Comparison of ENCODE assay signal across 12 cellular contexts in the genomic region with DNA sequence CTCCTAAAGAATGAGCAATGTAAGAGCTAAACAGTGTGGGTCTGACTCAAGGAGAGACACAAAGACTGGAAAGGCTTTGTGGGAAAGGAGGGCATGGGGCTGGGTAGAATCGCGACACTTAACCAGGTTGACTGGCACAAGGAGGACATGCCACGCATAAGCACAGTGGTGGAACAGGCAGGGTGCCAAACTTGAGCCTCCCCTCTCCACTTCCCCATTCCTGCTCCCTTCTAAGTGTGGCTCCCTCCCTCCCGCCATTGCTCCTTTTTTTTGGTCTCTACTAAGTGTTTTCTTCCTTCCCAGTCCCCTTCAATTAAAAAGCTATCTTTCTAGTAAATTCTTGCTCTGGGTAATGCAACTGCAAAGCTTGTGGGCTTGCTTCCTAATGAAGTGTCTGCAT. TPM values are rescaled to one million over a fixed set of nuclear protein-coding genes. Genes with fewer than 3 reads are reported as not detected.
DNase-seq lines count a peak whose midpoint lies in the region; ATAC-seq, FAIRE-seq and TF ChIP-seq lines count a peak whose summit lies in the region.
"Had no signal": no experiment of that assay in that cellular context is flagged by ENCODE, and none has a peak within 500 bp of the region (broad histone marks: within the 10 kb centered on the region; RNA-seq: fewer than 3 reads in every experiment).

No MANE protein-coding gene starts in this region.

- H3K27me3 ChIP-seq in ascending aorta = no peaks in the 10 kb centered on the region
- no peaks in the 10 kb centered on the region for H3K27me3 ChIP-seq in lower lobe of right lung (ENCODE audit: low read depth)
- H3K27me3 ChIP-seq in suprapubic skin = no peaks in the 10 kb centered on the region

- no peaks in the 10 kb centered on the region for H3K9me3 Mint-ChIP-seq in activated CD4-positive, alpha-beta T cell treated with anti-CD3 and anti-CD28 coated beads, Interleukin-2, amount 10 ng/mL, durations not matched to agents 24 days and 14 days
- H3K9me3 Mint-ChIP-seq: activated T-helper 2 cell treated with anti-CD3 and anti-CD28 coated beads, Interferon-gamma antibody, Interleukin-2, Interleukin-4, amounts not matched to agents 10 μg/mL and 5 μg/mL and 100 μg/mL, durations not matched to agents 14 hours and 24 hours and 36 hours had no signal

- H3K4me3 Mint-ChIP-seq in activated CD4-positive, alpha-beta T cell treated with anti-CD3 and anti-CD28 coated beads, Interleukin-2, amount 10 ng/mL, durations not matched to agents 24 days and 14 days = no peak overlapping the region

- DNase-seq in NOMO-1 treated with dmso at 0.1 percent for 144 hours (lab: John Stamatoyannopoulos, UW; ENCODE audit: unreplicated experiment) (peak; percentile 32), ascending aorta (ENCODE audit: low spot score in 2 of 2) (peak in 1 of 2 donors; percentile 31), lower lobe of right lung (peak; percentile 85), suprapubic skin (ENCODE audit: low spot score in 2 of 2) (peak in 1 of 2 donors; percentile 81), NCI-H524 (lab: John Stamatoyannopoulos, UW) (no peak), HTR-8/SVneo (ENCODE audit: insufficient read length, low spot score) (no peak)
- no peak for DNase-seq in activated CD4-positive, alpha-beta T cell treated with anti-CD3 and anti-CD28 coated beads, Interleukin-2, amount 10 ng/mL, durations not matched to agents 24 days and 14 days
- DNase-seq: activated CD4-positive, CD25-positive, alpha-beta regulatory T cell; NCI-H146 had no signal

- H3K9me3 ChIP-seq in ascending aorta = no peaks in the 10 kb centered on the region
- H3K9me3 ChIP-seq in lower lobe of right lung = no peaks in the 10 kb centered on the region
- H3K9me3 ChIP-seq in suprapubic skin = no peaks in the 10 kb centered on the region

- no peaks in the 10 kb centered on the region for H3K27me3 Mint-ChIP-seq in activated CD4-positive, alpha-beta T cell treated with anti-CD3 and anti-CD28 coated beads, Interleukin-2, amount 10 ng/mL, durations not matched to agents 24 days and 14 days

- H3K27ac Mint-ChIP-seq in activated CD4-positive, alpha-beta T cell treated with anti-CD3 and anti-CD28 coated beads, Interleukin-2, amount 10 ng/mL, durations not matched to agents 24 days and 14 days = no peak overlapping the region
- H3K27ac Mint-ChIP-seq: activated T-helper 2 cell treated with anti-CD3 and anti-CD28 coated beads, Interferon-gamma antibody, Interleukin-2, Interleukin-4, amounts not matched to agents 10 μg/mL and 5 μg/mL and 100 μg/mL, durations not matched to agents 14 hours and 24 hours and 36 hours had no signal

- TF ChIP-seq CTCF in ascending aorta (IDR thresholded peaks at IDR 0.05) = no peak
- TF ChIP-seq CTCF in lower lobe of right lung (IDR thresholded peaks at IDR 0.05) = no peak
- no peak for TF ChIP-seq CTCF in suprapubic skin (IDR thresholded peaks at IDR 0.05)

- H3K4me3 ChIP-seq in ascending aorta (no peak overlapping the region), lower lobe of right lung (no peak overlapping the region), suprapubic skin (no peak overlapping the region)

- peaks cover 9% of the 10 kb centered on the region for H3K36me3 Mint-ChIP-seq in activated CD4-positive, alpha-beta T cell treated with anti-CD3 and anti-CD28 coated beads, Interleukin-2, amount 10 ng/mL, durations not matched to agents 24 days and 14 days (ENCODE audit: low read depth)

- WGBS in suprapubic skin = 78% methylated on average over 4 of the region's 4 CpGs

- H3K36me3 ChIP-seq in ascending aorta (no peaks in the 10 kb centered on the region), lower lobe of right lung (no peaks in the 10 kb centered on the region), suprapubic skin (peaks cover 3% of the 10 kb centered on the region)

- no peak for TF ChIP-seq EP300 in suprapubic skin (IDR thresholded peaks at IDR 0.05)

- no peak for FAIRE-seq in HTR-8/SVneo (lab: Jason Lieb, UNC)
- FAIRE-seq: urothelium cell line had no signal

- peak; percentile 47 to 66 for ATAC-seq in lower lobe of right lung

- intact Hi-C loops in ascending aorta (cut with DNase I) (loop anchor here (5.0 kb wide), 1 partner anchor 36 kb away; no protein-coding TSS in a partner anchor), lower lobe of right lung (cut with DNase I) (no loop called here)
- intact Hi-C loops in activated CD4-positive, alpha-beta T cell treated with anti-CD3 and anti-CD28 coated beads, Interleukin-2, amount 10 ng/mL, durations not matched to agents 24 days and 14 days (cut with micrococcal nuclease) = no loop called here

- H3K4me1 ChIP-seq in ascending aorta = peaks cover 20 to 44% of the 10 kb centered on the region in 2 donors
- H3K4me1 ChIP-seq in lower lobe of right lung = peaks cover 47% of the 10 kb centered on the region
- H3K4me1 ChIP-seq in suprapubic skin = peaks cover 54% of the 10 kb centered on the region

- TF ChIP-seq POLR2A in suprapubic skin (IDR thresholded peaks at IDR 0.05) = no peak

- peak overlapping the region; percentile 88 to 90 for H3K27ac ChIP-seq in ascending aorta
- H3K27ac ChIP-seq in lower lobe of right lung = peak overlapping the region; percentile 11
- H3K27ac ChIP-seq in suprapubic skin = peak overlapping the region; percentile 75
- H3K27ac ChIP-seq: RWPE1 had no signal

- H3K4me1 Mint-ChIP-seq in activated CD4-positive, alpha-beta T cell treated with anti-CD3 and anti-CD28 coated beads, Interleukin-2, amount 10 ng/mL, durations not matched to agents 24 days and 14 days = peaks cover 14% of the 10 kb centered on the region

RNA-seq across cellular contexts. Expression of a gene that starts 40.3 kb away (rescaled TPM):
- total RNA-seq in ascending aorta (148 TPM), lower lobe of right lung (136 TPM), suprapubic skin (100 to 1,000 TPM; 198 to 238 (median 223) TPM)
- 92.8 and 93.1 TPM in 2 replicates for total RNA-seq in activated CD4-positive, alpha-beta T cell treated with anti-CD3 and anti-CD28 coated beads, Interleukin-2, amount 10 ng/mL, durations not matched to agents 24 days and 14 days

Comparison
In these comparisons a context has a peak if more than half of its experiments do, and no peak if none do; other contexts are left out.
1. DNase-seq: peak in NOMO-1 treated with dmso at 0.1 percent for 144 hours (single experiment) and lower lobe of right lung (single experiment); none in NCI-H524 (0 of 2), activated CD4-positive, alpha-beta T cell treated with anti-CD3 and anti-CD28 coated beads, Interleukin-2, amount 10 ng/mL, durations not matched to agents 24 days and 14 days (single experiment) and HTR-8/SVneo (single experiment).
2. H3K27ac ChIP-seq: peak in every context shown above with its lines; median percentile 89 in ascending aorta; 75 in suprapubic skin; 11 in lower lobe of right lung.